ENCODE assay signal across 1 cellular context in genomic region chr16:28496844-28497243, GRCh38.
TF ChIP-seq lines count a peak whose summit lies in the region.

No MANE protein-coding gene starts in this region.

TF ChIP-seq in HepG2, 621 proteins besides CTCF, POLR2A, EP300 and RAD21:
- TF ChIP-seq ZFP91 (CRISPR knock-in tag; IDR thresholded peaks at IDR 0.05; ENCODE audit: borderline replicate concordance), result 0 out of 2 replicates have a peak, but pooled peaks have one; percentile 3
- no peak for TF ChIP-seq POLR2AphosphoS5 (IDR thresholded peaks at IDR 0.05; ENCODE audit: low read depth, low read length)
- TF ChIP-seq ZNF670 (CRISPR knock-in tag; IDR thresholded peaks at IDR 0.05; ENCODE audit: borderline replicate concordance), result no peak
- TF ChIP-seq ZNF460 (CRISPR knock-in tag; IDR thresholded peaks at IDR 0.05; ENCODE audit: borderline replicate concordance), result no peak
